ENCODE assay signal across 1 cellular context in genomic region chr6:7341989-7342742, GRCh38.
A peak's percentile ranks its signal among the peaks of the same experiment; 100 is the strongest.
TF ChIP-seq lines count a peak whose summit lies in the region.

No MANE protein-coding gene starts in this region.

TF ChIP-seq in HepG2, 621 proteins besides CTCF, POLR2A, EP300 and RAD21 (continued from another document and continues in another):
- TF ChIP-seq PRDM10 (CRISPR knock-in tag; IDR thresholded peaks at IDR 0.05; ENCODE audit: low read depth) (no peak), SALL1 (CRISPR knock-in tag; IDR thresholded peaks at IDR 0.05) (peak; percentile 57), ZBTB21 (CRISPR knock-in tag; IDR thresholded peaks at IDR 0.05) (no peak), ZNF124 (CRISPR knock-in tag; IDR thresholded peaks at IDR 0.05) (no peak), ZFP62 (CRISPR knock-in tag; IDR thresholded peaks at IDR 0.05) (no peak), ZGPAT (CRISPR knock-in tag; IDR thresholded peaks at IDR 0.05) (peak; percentile 54; the same call in 1 of the 2 replicates), U2AF2 (IDR thresholded peaks at IDR 0.05; ENCODE audit: low read depth, low read length) (no peak), GABPB1 (CRISPR knock-in tag; IDR thresholded peaks at IDR 0.05) (no peak), NFYC (CRISPR knock-in tag; IDR thresholded peaks at IDR 0.05) (no peak), YEATS4 (CRISPR knock-in tag; IDR thresholded peaks at IDR 0.05; ENCODE audit: borderline replicate concordance) (no peak), FOXP1 (IDR thresholded peaks at IDR 0.05) (no peak), FOXP1 (CRISPR knock-in tag; IDR thresholded peaks at IDR 0.05) (0 out of 2 replicates have a peak, but pooled peaks have one; percentile 15), SMC3 (IDR thresholded peaks at IDR 0.05; ENCODE audit: low read length) (no peak; the same call in 1 of the 2 replicates), ZNF276 (CRISPR knock-in tag; IDR thresholded peaks at IDR 0.05; ENCODE audit: low read depth) (no peak), POGZ (CRISPR knock-in tag; IDR thresholded peaks at IDR 0.05) (no peak), ZNF431 (CRISPR knock-in tag; IDR thresholded peaks at IDR 0.05; ENCODE audit: borderline replicate concordance, low read depth) (peak; percentile 63; the same call in 1 of the 2 replicates), NFATC3 (CRISPR knock-in tag; IDR thresholded peaks at IDR 0.05) (no peak), HMG20B (CRISPR knock-in tag; conservative IDR thresholded peaks at IDR 0.05) (no peak), ZNF709 (CRISPR knock-in tag; IDR thresholded peaks at IDR 0.05) (no peak), POGK (CRISPR knock-in tag; conservative IDR thresholded peaks at IDR 0.05) (no peak), TBX2 (CRISPR knock-in tag; IDR thresholded peaks at IDR 0.05; ENCODE audit: borderline replicate concordance) (peak; percentile 73), ZNF235 (CRISPR knock-in tag; IDR thresholded peaks at IDR 0.05; ENCODE audit: borderline replicate concordance) (no peak), ETV5 (CRISPR knock-in tag; IDR thresholded peaks at IDR 0.05; ENCODE audit: borderline replicate concordance) (peak; percentile 54; the same call in 1 of the 2 replicates), MXD1 (CRISPR knock-in tag; IDR thresholded peaks at IDR 0.05) (no peak), ELF3 (CRISPR knock-in tag; IDR thresholded peaks at IDR 0.05) (peak; percentile 61; the same call in 1 of the 2 replicates), ZNF615 (CRISPR knock-in tag; IDR thresholded peaks at IDR 0.05; ENCODE audit: borderline replicate concordance) (no peak), ZNF367 (CRISPR knock-in tag; IDR thresholded peaks at IDR 0.05; ENCODE audit: borderline replicate concordance) (no peak), MYNN (CRISPR knock-in tag; IDR thresholded peaks at IDR 0.05; ENCODE audit: low read depth) (no peak), RXRB (CRISPR knock-in tag; IDR thresholded peaks at IDR 0.05; ENCODE audit: borderline replicate concordance) (peak; percentile 71; the same call in 1 of the 2 replicates), ZNF143 (CRISPR knock-in tag; IDR thresholded peaks at IDR 0.05) (no peak), GMEB2 (CRISPR knock-in tag; IDR thresholded peaks at IDR 0.05; ENCODE audit: low read depth) (no peak), ZNF136 (CRISPR knock-in tag; IDR thresholded peaks at IDR 0.05; ENCODE audit: low read depth) (no peak), SIN3A (IDR thresholded peaks at IDR 0.05; ENCODE audit: borderline replicate concordance, low read depth, low read length) (no peak), SOX6 (IDR thresholded peaks at IDR 0.05) (no peak), SOX6 (CRISPR knock-in tag; IDR thresholded peaks at IDR 0.05) (peak; percentile 57), JARID2 (CRISPR knock-in tag; IDR thresholded peaks at IDR 0.05; ENCODE audit: insufficient replicate concordance) (no peak), SNAPC5 (CRISPR knock-in tag; IDR thresholded peaks at IDR 0.05; ENCODE audit: borderline replicate concordance) (no peak), PBX2 (CRISPR knock-in tag; IDR thresholded peaks at IDR 0.05) (peak; percentile 42; the same call in 1 of the 2 replicates), MTF2 (CRISPR knock-in tag; IDR thresholded peaks at IDR 0.05; ENCODE audit: borderline replicate concordance) (no peak), SRSF4 (IDR thresholded peaks at IDR 0.05; ENCODE audit: low read depth, low read length, poor library complexity, severe bottlenecking) (no peak), GATAD1 (CRISPR knock-in tag; IDR thresholded peaks at IDR 0.05) (peak; percentile 32; the same call in 1 of the 2 replicates), GATAD2A (CRISPR knock-in tag; IDR thresholded peaks at IDR 0.05) (peak; percentile 77), SSRP1 (CRISPR knock-in tag; IDR thresholded peaks at IDR 0.05) (peak; percentile 87; the same call in 1 of the 2 replicates), HIC2 (CRISPR knock-in tag; IDR thresholded peaks at IDR 0.05; ENCODE audit: low read depth) (peak; percentile 65; the same call in 1 of the 2 replicates), ZNF614 (CRISPR knock-in tag; IDR thresholded peaks at IDR 0.05; ENCODE audit: borderline replicate concordance) (no peak), ZNF451 (CRISPR knock-in tag; IDR thresholded peaks at IDR 0.05) (no peak), ELF4 (CRISPR knock-in tag; IDR thresholded peaks at IDR 0.05; ENCODE audit: borderline replicate concordance) (no peak), JUND (CRISPR knock-in tag; IDR thresholded peaks at IDR 0.05) (peak; percentile 99), ARID5B (CRISPR knock-in tag; IDR thresholded peaks at IDR 0.05) (peak; percentile 82), SMAD9 (CRISPR knock-in tag; IDR thresholded peaks at IDR 0.05) (no peak), ZNF878 (CRISPR knock-in tag; IDR thresholded peaks at IDR 0.05) (peak; percentile 48; the same call in 1 of the 2 replicates)
